In the genomic region with DNA sequence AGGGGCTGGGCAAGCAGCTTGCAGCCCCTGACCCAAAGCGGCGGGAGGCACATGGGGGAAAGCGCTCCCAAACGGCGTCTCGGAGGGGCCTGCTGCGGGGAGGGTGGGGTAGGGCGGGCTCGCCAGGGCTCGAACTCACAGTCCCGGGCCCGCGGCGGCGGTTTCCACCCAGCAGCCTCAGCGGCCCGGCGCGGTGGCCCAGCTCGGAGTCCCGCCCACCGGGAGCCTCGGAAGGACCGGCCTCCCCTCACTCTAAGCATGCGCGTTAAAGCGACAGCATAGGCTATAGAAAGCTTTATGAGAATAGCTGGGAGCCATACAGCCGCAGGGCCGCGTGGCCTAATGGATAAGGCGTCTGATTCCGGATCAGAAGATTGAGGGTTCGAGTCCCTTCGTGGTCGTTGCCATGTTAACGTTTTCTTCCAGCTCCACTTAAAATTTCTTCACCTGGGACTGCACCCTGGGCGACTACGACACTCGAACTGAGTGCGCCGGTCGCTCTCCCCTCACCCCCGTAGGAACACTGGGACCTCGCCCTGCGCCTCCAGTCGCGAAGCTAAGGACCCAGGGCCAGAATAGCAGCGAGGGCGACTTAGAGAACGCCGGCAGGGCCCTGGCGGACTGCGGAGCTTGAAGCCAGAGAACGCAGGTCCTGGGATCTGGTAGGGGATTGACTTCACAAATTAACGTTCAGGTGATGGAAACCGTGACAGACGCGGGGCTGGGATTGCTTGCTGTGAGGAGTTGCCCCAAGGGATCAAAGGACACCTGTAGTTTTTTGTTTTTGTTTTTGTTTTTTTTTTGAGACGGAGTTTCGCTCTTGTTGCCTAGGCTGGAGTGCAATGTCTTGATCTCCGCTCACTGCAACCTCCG, we compare ENCODE assay signal across 8 cellular contexts. TPM values are rescaled to one million over a fixed set of nuclear protein-coding genes. Genes with fewer than 3 reads are reported as not detected.
DNase-seq lines count a peak whose midpoint lies in the region; ATAC-seq and TF ChIP-seq lines count a peak whose summit lies in the region.

No MANE protein-coding gene starts in this region.

- H3K4me3 ChIP-seq in BE2C (ENCODE audit: low read depth, low read length): peak overlapping the region; percentile 68

- DNase-seq in BE2C: peak; percentile 97
- DNase-seq in GM19240 (ENCODE audit: insufficient read length, low spot score): peak; percentile 96
- peak; percentile 78 for DNase-seq in NCI-H510A treated with DMSO at 0.1 percent for 48 hours (lab: John Stamatoyannopoulos, UW)
- peak; percentile 96 to 100 for DNase-seq in activated CD4-positive, alpha-beta T cell treated with anti-CD3 and anti-CD28 coated beads for 4 hours
- peak; percentile 98 for DNase-seq in left kidney (ENCODE audit: low read depth, low spot score)
- DNase-seq in stimulated activated CD4-positive, alpha-beta T cell treated with anti-CD3 and anti-CD28 coated beads, Interleukin-1b, Interleukin-23, amount 100 ng/mL, for 48 hours: peak; percentile 99

- no peaks in the 10 kb centered on the region for H3K27me3 ChIP-seq in BE2C

- TF ChIP-seq CTCF in BE2C (IDR thresholded peaks at IDR 0.05; ENCODE audit: low read depth, low read length): no peak

- peak; percentile 69 for ATAC-seq in HG03442 (IDR thresholded peaks at IDR 0.05; ENCODE audit: unreplicated experiment)

- H3K4me1 ChIP-seq in BE2C: no peaks in the 10 kb centered on the region; the same call in 1 of the 2 replicates

- H3K27ac ChIP-seq in cingulate gyrus (ENCODE audit: low read depth, low read length): peak overlapping the region; percentile 94

- no peaks in the 10 kb centered on the region for H3K9me3 ChIP-seq in BE2C

- no peaks in the 10 kb centered on the region for H3K36me3 ChIP-seq in BE2C

RNA-seq across cellular contexts. Expression of a gene that starts 15.8 kb away (rescaled TPM):
- 30.1 TPM for polyA plus RNA-seq in BE2C (2012; ENCODE audit: insufficient read depth, insufficient read length, low read depth)

RNA-seq across cellular contexts. Expression of a gene that starts 37.4 kb away (rescaled TPM):
- not detected for polyA plus RNA-seq in BE2C (2012; ENCODE audit: insufficient read depth, insufficient read length, low read depth)

RNA-seq across cellular contexts. Expression of a gene that starts 38.2 kb away (rescaled TPM):
- polyA plus RNA-seq in BE2C (2012; ENCODE audit: insufficient read depth, insufficient read length, low read depth): 44.6 TPM

RNA-seq across cellular contexts. Expression of a gene that starts 51.5 kb away (rescaled TPM):
- not detected for polyA plus RNA-seq in BE2C (2012; ENCODE audit: insufficient read depth, insufficient read length, low read depth)

Comparison
In these comparisons a context has a peak if more than half of its experiments do, and no peak if none do; other contexts are left out.
1. Peak in every context shown above with its lines: DNase-seq, ATAC-seq, H3K4me3 ChIP-seq and H3K27ac ChIP-seq.